In the genomic region with DNA sequence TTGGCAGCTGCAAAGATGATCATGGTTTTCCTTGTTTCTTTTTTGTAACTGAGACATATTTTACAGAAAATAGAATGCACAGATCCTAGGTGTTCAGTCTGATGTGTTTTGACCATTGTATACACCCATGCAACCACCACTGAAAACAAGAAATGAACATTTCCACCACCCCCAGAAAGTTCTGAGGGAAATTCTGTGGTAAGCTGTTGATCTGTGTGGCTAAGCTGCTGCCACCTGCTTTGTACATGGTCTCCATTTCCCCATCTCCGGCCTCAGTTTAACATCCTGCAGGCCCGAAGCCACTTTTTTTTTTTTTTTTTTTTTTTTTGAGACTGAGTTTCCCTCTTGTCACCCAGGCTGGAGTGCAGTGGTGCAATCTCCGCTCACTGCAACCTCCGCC, we compare ENCODE assay signal across 11 cellular contexts.
DNase-seq lines count a peak whose midpoint lies in the region; ATAC-seq and TF ChIP-seq lines count a peak whose summit lies in the region.
"Had no signal": no experiment of that assay in that cellular context is flagged by ENCODE, and none has a peak within 500 bp of the region (broad histone marks: within the 10 kb centered on the region; RNA-seq: fewer than 3 reads in every experiment).

No MANE protein-coding gene starts in this region.

- H3K4me3 ChIP-seq in Jurkat, Clone E6-1 (ENCODE audit: low read length), result no peak overlapping the region
- H3K4me3 ChIP-seq in left lung, result no peak overlapping the region
- no peak overlapping the region for H3K4me3 ChIP-seq in Caco-2 (ENCODE audit: low read depth, low read length)
- H3K4me3 ChIP-seq: skin epidermis had no signal

- peaks cover 35% of the 10 kb centered on the region for H3K4me1 Mint-ChIP-seq in activated CD8-positive, alpha-beta memory T cell treated with anti-CD3 and anti-CD28 coated beads, Interleukin-2, amount 10 ng/mL, durations not matched to agents 7 days and 5 days
- H3K4me1 Mint-ChIP-seq in stimulated activated memory B cell treated with anti-CD40 and anti-IgM and Interleukin-4, amounts not matched to agents 10 μg/mL and 1 μg/mL and 100 μg/mL, for 72 hours, result peaks cover 6% of the 10 kb centered on the region
- no peaks in the 10 kb centered on the region for H3K4me1 Mint-ChIP-seq in Caco-2 (ENCODE audit: low read depth, unreplicated experiment)

- DNase-seq in activated CD8-positive, alpha-beta memory T cell treated with anti-CD3 and anti-CD28 coated beads, Interleukin-2, amount 10 ng/mL, durations not matched to agents 7 days and 5 days, result peak; percentile 70
- DNase-seq in activated CD8-positive, alpha-beta memory T cell treated with anti-CD3 and anti-CD28 coated beads for 24 hours, result no peak
- peak; percentile 42 for DNase-seq in Jurkat, Clone E6-1 (ENCODE audit: low read depth, low spot score)
- DNase-seq in HUDEP-2 (lab: John Stamatoyannopoulos, UW; ENCODE audit: unreplicated experiment in 76 of 76), result no peak
- no peak for DNase-seq in left lung
- DNase-seq in Caco-2, result no peak

- H3K27me3 Mint-ChIP-seq in activated CD8-positive, alpha-beta memory T cell treated with anti-CD3 and anti-CD28 coated beads, Interleukin-2, amount 10 ng/mL, durations not matched to agents 7 days and 5 days, result peaks cover 2% of the 10 kb centered on the region
- no peaks in the 10 kb centered on the region for H3K27me3 Mint-ChIP-seq in stimulated activated memory B cell treated with anti-CD40 and anti-IgM and Interleukin-4, amounts not matched to agents 10 μg/mL and 1 μg/mL and 100 μg/mL, for 72 hours
- H3K27me3 Mint-ChIP-seq in Caco-2 (ENCODE audit: insufficient read depth, unreplicated experiment), result no peaks in the 10 kb centered on the region
- H3K27me3 Mint-ChIP-seq: brain had no signal

- intact Hi-C loops in left lung (cut with DNase I), result no loop called here
- intact Hi-C loops in Caco-2 (cut with micrococcal nuclease; ENCODE audit: unreplicated experiment), result no loop called here

- H3K4me1 ChIP-seq in left lung (no peaks in the 10 kb centered on the region), Caco-2 (no peaks in the 10 kb centered on the region)

- H3K9me3 ChIP-seq in left lung, result no peaks in the 10 kb centered on the region
- H3K9me3 ChIP-seq in Caco-2, result no peaks in the 10 kb centered on the region

- H3K27ac Mint-ChIP-seq in activated CD8-positive, alpha-beta memory T cell treated with anti-CD3 and anti-CD28 coated beads, Interleukin-2, amount 10 ng/mL, durations not matched to agents 7 days and 5 days, result peak overlapping the region; percentile 82
- H3K27ac Mint-ChIP-seq in stimulated activated memory B cell treated with anti-CD40 and anti-IgM and Interleukin-4, amounts not matched to agents 10 μg/mL and 1 μg/mL and 100 μg/mL, for 72 hours, result no peak overlapping the region
- no peak overlapping the region for H3K27ac Mint-ChIP-seq in Caco-2 (ENCODE audit: unreplicated experiment)
- H3K27ac Mint-ChIP-seq: WTC11 had no signal

- TF ChIP-seq CTCF in left lung (IDR thresholded peaks at IDR 0.05) (no peak), Caco-2 (IDR thresholded peaks at IDR 0.05; ENCODE audit: insufficient read depth in 1 of 2, low read depth in 1 of 2, low read length in 1 of 2, severe bottlenecking in 1 of 2, unreplicated experiment in 1 of 2) (no peak)

- H3K36me3 ChIP-seq in left lung, result no peaks in the 10 kb centered on the region
- H3K36me3 ChIP-seq in Caco-2 (ENCODE audit: control insufficient read depth, insufficient read depth, low read length), result no peaks in the 10 kb centered on the region

- CTCF ChIA-PET in activated CD8-positive, alpha-beta memory T cell treated with anti-CD3 and anti-CD28 coated beads, Interleukin-2, amount 10 ng/mL, durations not matched to agents 7 days and 5 days (lab: Charles Lee), result interaction anchor here (1.1 kb wide), 1 partner anchor 45 kb away, joined by 3 read pairs; no protein-coding TSS in a partner anchor
- CTCF ChIA-PET in Caco-2 (lab: Charles Lee), result no interaction called here

- ATAC-seq in activated CD8-positive, alpha-beta memory T cell treated with anti-CD3 and anti-CD28 coated beads, Interleukin-2, amount 10 ng/mL, durations not matched to agents 7 days and 5 days, result peak; percentile 80
- peak; percentile 98 for ATAC-seq in HG02623 (IDR thresholded peaks at IDR 0.05; ENCODE audit: unreplicated experiment)
- ATAC-seq in stimulated activated memory B cell treated with anti-CD40 and anti-IgM and Interleukin-4, amounts not matched to agents 10 μg/mL and 1 μg/mL and 100 μg/mL, for 72 hours, result peak; percentile 88
- no peak for ATAC-seq in left lung
- ATAC-seq: WTC11 had no signal

- no TSS peak for BruUV-seq in Caco-2 (replicated peaks; lab: Mats Ljungman, UMichigan)

- peaks cover 0 to 2% of the 10 kb centered on the region in 2 donors for H3K27me3 ChIP-seq in left lung
- no peaks in the 10 kb centered on the region for H3K27me3 ChIP-seq in Caco-2 (replicated peaks; ENCODE audit: control insufficient read depth, insufficient read depth, low read length)

- H3K36me3 Mint-ChIP-seq in activated CD8-positive, alpha-beta memory T cell treated with anti-CD3 and anti-CD28 coated beads, Interleukin-2, amount 10 ng/mL, durations not matched to agents 7 days and 5 days, result no peaks in the 10 kb centered on the region
- no peaks in the 10 kb centered on the region for H3K36me3 Mint-ChIP-seq in stimulated activated memory B cell treated with anti-CD40 and anti-IgM and Interleukin-4, amounts not matched to agents 10 μg/mL and 1 μg/mL and 100 μg/mL, for 72 hours
- H3K36me3 Mint-ChIP-seq in Caco-2 (ENCODE audit: insufficient read depth, unreplicated experiment), result peaks cover 12% of the 10 kb centered on the region
- H3K36me3 Mint-ChIP-seq: brain, WTC11 had no signal

- no peak overlapping the region for H3K27ac ChIP-seq in left lung
- H3K27ac ChIP-seq: skin epidermis had no signal

- POLR2A ChIA-PET in Caco-2 (lab: Charles Lee), result no interaction called here

- H3K9me3 Mint-ChIP-seq in activated CD8-positive, alpha-beta memory T cell treated with anti-CD3 and anti-CD28 coated beads, Interleukin-2, amount 10 ng/mL, durations not matched to agents 7 days and 5 days (ENCODE audit: low read depth), result no peaks in the 10 kb centered on the region
- no peaks in the 10 kb centered on the region for H3K9me3 Mint-ChIP-seq in stimulated activated memory B cell treated with anti-CD40 and anti-IgM and Interleukin-4, amounts not matched to agents 10 μg/mL and 1 μg/mL and 100 μg/mL, for 72 hours
- no peaks in the 10 kb centered on the region for H3K9me3 Mint-ChIP-seq in Caco-2 (ENCODE audit: unreplicated experiment)
- H3K9me3 Mint-ChIP-seq: brain, WTC11 had no signal

- no peak overlapping the region for H3K4me3 Mint-ChIP-seq in activated CD8-positive, alpha-beta memory T cell treated with anti-CD3 and anti-CD28 coated beads, Interleukin-2, amount 10 ng/mL, durations not matched to agents 7 days and 5 days
- H3K4me3 Mint-ChIP-seq in stimulated activated memory B cell treated with anti-CD40 and anti-IgM and Interleukin-4, amounts not matched to agents 10 μg/mL and 1 μg/mL and 100 μg/mL, for 72 hours, result no peak overlapping the region
- H3K4me3 Mint-ChIP-seq in Caco-2 (ENCODE audit: unreplicated experiment), result no peak overlapping the region
- H3K4me3 Mint-ChIP-seq: brain, WTC11 had no signal

Comparison
In these comparisons a context has a peak if more than half of its experiments do, and no peak if none do; other contexts are left out.
1. DNase-seq: peak in activated CD8-positive, alpha-beta memory T cell treated with anti-CD3 and anti-CD28 coated beads, Interleukin-2, amount 10 ng/mL, durations not matched to agents 7 days and 5 days (single experiment) and Jurkat, Clone E6-1 (single experiment); none in activated CD8-positive, alpha-beta memory T cell treated with anti-CD3 and anti-CD28 coated beads for 24 hours (single experiment), HUDEP-2 (0 of 76), left lung (0 of 2) and Caco-2 (0 of 2).